1 cellular context compared by ENCODE assay signal in genomic region chr6:138487122-138487604, GRCh38.
TF ChIP-seq lines count a peak whose summit lies in the region.

No MANE protein-coding gene starts in this region.

TF ChIP-seq in GM12878, 131 proteins besides CTCF, POLR2A, EP300 and RAD21:
- TF ChIP-seq ZNF687 (IDR thresholded peaks at IDR 0.05) (0 out of 2 replicates have a peak, but pooled peaks have one; percentile 10), DPF2 (IDR thresholded peaks at IDR 0.05) (peak; percentile 4; the same call in 1 of the 2 replicates), ZSCAN29 (IDR thresholded peaks at IDR 0.05) (no peak)
